Comparison of ENCODE assay signal across 14 cellular contexts in the genomic region with DNA sequence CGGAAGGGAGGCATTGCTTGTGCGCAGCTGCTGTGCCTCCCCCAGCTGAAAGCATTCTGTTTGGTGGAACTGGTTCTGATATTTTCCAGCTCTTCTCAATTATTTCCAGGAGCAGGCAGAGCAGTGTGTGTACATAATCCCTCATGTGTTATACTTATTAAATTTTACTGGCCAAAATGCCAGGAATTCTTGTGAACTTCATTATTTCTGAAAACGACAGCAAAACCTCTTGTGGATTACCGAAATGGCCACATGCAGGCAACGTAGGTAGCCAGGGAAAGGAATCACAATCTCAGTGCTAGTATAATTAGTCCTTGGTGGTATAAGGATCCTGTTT.
DNase-seq lines count a peak whose midpoint lies in the region; ATAC-seq and TF ChIP-seq lines count a peak whose summit lies in the region.
"Had no signal": no experiment of that assay in that cellular context is flagged by ENCODE, and none has a peak within 500 bp of the region (broad histone marks: within the 10 kb centered on the region; RNA-seq: fewer than 3 reads in every experiment).

No MANE protein-coding gene starts in this region.

- peaks cover 4% of the 10 kb centered on the region for H3K79me1 ChIP-seq in neuronal stem cell (ENCODE audit: low read depth, low read length)

- peak; percentile 31 for ATAC-seq in CD4-positive, alpha-beta T cell (ENCODE audit: poor library complexity)
- ATAC-seq in HG02623 (IDR thresholded peaks at IDR 0.05; ENCODE audit: unreplicated experiment): no peak

- H4K8ac ChIP-seq in neuronal stem cell (ENCODE audit: low read depth, low read length): no peak overlapping the region

- TF ChIP-seq CTCF in CD4-positive, alpha-beta T cell (IDR thresholded peaks at IDR 0.05): no peak
- no peak for TF ChIP-seq CTCF in dorsolateral prefrontal cortex (IDR thresholded peaks at IDR 0.05 in 54 of 56, conservative IDR thresholded peaks at IDR 0.05 in 2 of 56; ENCODE audit: low read depth in 1 of 56, partially characterized antibody in 56 of 56)

- H4K91ac ChIP-seq in neuronal stem cell (ENCODE audit: low read depth, low read length, poor library complexity): no peak overlapping the region

- H3K27me3 ChIP-seq in CD4-positive, alpha-beta T cell (ENCODE audit: control insufficient read depth, insufficient read depth, low read length): no peaks in the 10 kb centered on the region
- H3K27me3 ChIP-seq in Karpas-422 (ENCODE audit: low read length) (no peaks in the 10 kb centered on the region), dorsolateral prefrontal cortex (no peaks in the 10 kb centered on the region), neuronal stem cell (ENCODE audit: control insufficient read depth in 3 of 3, insufficient read depth in 3 of 3, low read depth in 1 of 3, low read length in 3 of 3) (no peaks in the 10 kb centered on the region)

- POLR2A ChIA-PET in CD4-positive, alpha-beta T cell (lab: Charles Lee): interaction anchor here (0.5 to 1.5 kb wide), 7 partner anchors 8 to 49 kb away, joined by 3 to 7 read pairs (median 4); no protein-coding TSS in a partner anchor

- peaks cover 53% of the 10 kb centered on the region for H3K4me1 Mint-ChIP-seq in CD4-positive, alpha-beta T cell (ENCODE audit: low read depth)

- no peak overlapping the region for H2BK12ac ChIP-seq in neuronal stem cell (ENCODE audit: low read length)

- H3K4me2 ChIP-seq in Karpas-422 (ENCODE audit: low read depth, low read length, poor library complexity, severe bottlenecking): no peak overlapping the region
- no peak overlapping the region for H3K4me2 ChIP-seq in neuronal stem cell (ENCODE audit: insufficient read depth, low read length, poor library complexity, severe bottlenecking)

- H4K20me1 ChIP-seq in Karpas-422 (ENCODE audit: insufficient read depth, low read depth, low read length): no peaks in the 10 kb centered on the region

- H2BK5ac ChIP-seq in neuronal stem cell (ENCODE audit: low read length): no peak overlapping the region

- H3K18ac ChIP-seq in neuronal stem cell (ENCODE audit: low read length): peak overlapping the region; percentile 19

- no peaks in the 10 kb centered on the region for H3K36me3 ChIP-seq in Karpas-422 (ENCODE audit: insufficient read depth, low read length)
- peaks cover 1 to 12% of the 10 kb centered on the region in 2 donors for H3K36me3 ChIP-seq in neuronal stem cell (replicated peaks in 1 of 2; ENCODE audit: control insufficient read depth in 2 of 2, insufficient read depth in 2 of 2, low read length in 2 of 2)

- no peaks in the 10 kb centered on the region for H3K27me3 Mint-ChIP-seq in CD4-positive, alpha-beta T cell

- H3K9me3 Mint-ChIP-seq in CD4-positive, alpha-beta T cell: no peaks in the 10 kb centered on the region

- peaks cover 2% of the 10 kb centered on the region for H3K79me2 ChIP-seq in Karpas-422 (ENCODE audit: low read length)

- H3K4ac ChIP-seq in neuronal stem cell (ENCODE audit: low read length): no peak overlapping the region

- peaks cover 44% of the 10 kb centered on the region for H3K36me3 Mint-ChIP-seq in CD4-positive, alpha-beta T cell (ENCODE audit: low read depth)

- CTCF ChIA-PET in CD4-positive, alpha-beta T cell (lab: Charles Lee): interaction anchor here (1.0 to 1.4 kb wide), 2 partner anchors 9 to 39 kb away, joined by 3 read pairs; no protein-coding TSS in a partner anchor

- H2AFZ ChIP-seq in Karpas-422 (ENCODE audit: low read length) (no peak overlapping the region), neuronal stem cell (ENCODE audit: low read length) (peak overlapping the region; percentile 19)

- H3K27ac Mint-ChIP-seq in CD4-positive, alpha-beta T cell: peak overlapping the region; percentile 96

- H3K4me3 ChIP-seq in Karpas-422 (ENCODE audit: low read length): no peak overlapping the region
- peak overlapping the region in 3 of 59 donors; percentile 1 to 42 (median 39) for H3K4me3 ChIP-seq in dorsolateral prefrontal cortex
- no peak overlapping the region for H3K4me3 ChIP-seq in neuronal stem cell (ENCODE audit: low read length in 2 of 2)
- H3K4me3 ChIP-seq: mucosa of descending colon had no signal

- no peak overlapping the region for H3K14ac ChIP-seq in neuronal stem cell (ENCODE audit: low read length)

- H3K9ac ChIP-seq in Karpas-422 (ENCODE audit: low read length) (no peak overlapping the region), neuronal stem cell (ENCODE audit: low read depth, low read length, poor library complexity) (no peak overlapping the region)

- no peak overlapping the region for H3K23ac ChIP-seq in neuronal stem cell (ENCODE audit: low read depth, low read length, poor library complexity)

- no CpG with 5 or more reads among the region's 5 CpGs for WGBS in neuronal stem cell (ENCODE audit: extremely low coverage in 2 of 2, insufficient read length in 2 of 2, insufficient replicate concordance in 1 of 2), 2 donors

- H3K4me1 ChIP-seq in Karpas-422 (ENCODE audit: low read length) (no peaks in the 10 kb centered on the region), neuronal stem cell (ENCODE audit: control insufficient read depth in 2 of 2, insufficient read depth in 1 of 2, low read depth in 1 of 2, low read length in 2 of 2) (peaks cover 14 to 16% of the 10 kb centered on the region in 2 donors)

- H3K9me3 ChIP-seq in CD4-positive, alpha-beta T cell (ENCODE audit: control insufficient read depth, low read length): no peaks in the 10 kb centered on the region
- H3K9me3 ChIP-seq in Karpas-422 (ENCODE audit: low read length) (no peaks in the 10 kb centered on the region), neuronal stem cell (replicated peaks in 1 of 2; ENCODE audit: control insufficient read depth in 2 of 2, insufficient read depth in 1 of 2, low read depth in 1 of 2, low read length in 2 of 2) (no peaks in the 10 kb centered on the region)
- H3K9me3 ChIP-seq: mucosa of descending colon had no signal

- H3K27ac ChIP-seq in CD4-positive, alpha-beta T cell (ENCODE audit: low read depth, low read length): peak overlapping the region; percentile 13
- H3K27ac ChIP-seq in Karpas-422 (ENCODE audit: low read length): peak overlapping the region; percentile 31; the same call in 1 of the 2 replicates
- H3K27ac ChIP-seq in dorsolateral prefrontal cortex: peak overlapping the region in 55 of 59 donors; percentile 64 to 99 (median 93)
- H3K27ac ChIP-seq in neuronal stem cell (replicated peaks; ENCODE audit: low read length): peak overlapping the region; percentile 48

- DNase-seq in CD4-positive, alpha-beta T cell: no peak
- DNase-seq in Karpas-422: no peak
- DNase-seq in dorsolateral prefrontal cortex: no peak
- DNase-seq in neuronal stem cell (ENCODE audit: low spot score): no peak
- no peak for DNase-seq in NCI-H187 treated with DMSO at 0.1 percent for 48 hours (lab: John Stamatoyannopoulos, UW)
- DNase-seq in activated CD8-positive, alpha-beta memory T cell treated with anti-CD3 and anti-CD28 coated beads, Interleukin-2, amount 50 U/mL, for 4 hours: no peak
- no peak for DNase-seq in ureter (ENCODE audit: low spot score)
- DNase-seq: cerebellar nuclear complex, erythroblast, GDM1, mucosa of descending colon, NCI-H1105, NCI-H524 treated with DMSO at 0.1 percent for 48 hours had no signal

- H3K4me3 Mint-ChIP-seq in CD4-positive, alpha-beta T cell: peak overlapping the region; percentile 47

- H3K9me2 ChIP-seq in Karpas-422 (replicated peaks; ENCODE audit: insufficient read depth, low read length): no peaks in the 10 kb centered on the region

- H2AK5ac ChIP-seq in neuronal stem cell (ENCODE audit: low read depth, low read length): no peak overlapping the region

- no peak overlapping the region for H2BK120ac ChIP-seq in neuronal stem cell (ENCODE audit: low read depth, low read length)

- intact Hi-C loops in CD4-positive, alpha-beta T cell (cut with DNase I, micrococcal nuclease): no loop called here
- intact Hi-C loops in dorsolateral prefrontal cortex (cut with DNase I): loop anchor here in 1 of 2 donors (5.0 kb wide), 1 partner anchor 80 kb away; no protein-coding TSS in a partner anchor

- no peak overlapping the region for H2BK15ac ChIP-seq in neuronal stem cell (ENCODE audit: low read length)

Comparison
In these comparisons a context has a peak if more than half of its experiments do, and no peak if none do; other contexts are left out.
1. H3K27ac ChIP-seq: peak in every context shown above with its lines; median percentile 93 in dorsolateral prefrontal cortex; 48 in neuronal stem cell; 31 in Karpas-422; 13 in CD4-positive, alpha-beta T cell.